1 cellular context compared by ENCODE assay signal in genomic region chr11:96155627-96156378, GRCh38.
TF ChIP-seq lines count a peak whose summit lies in the region.

No MANE protein-coding gene starts in this region.

TF ChIP-seq in HepG2, 621 proteins besides CTCF, POLR2A, EP300 and RAD21 (continued from another document and continues in another):
- no peak for TF ChIP-seq SKIL (CRISPR knock-in tag; IDR thresholded peaks at IDR 0.05; ENCODE audit: borderline replicate concordance)
- no peak for TF ChIP-seq SRSF1 (optimal IDR thresholded peaks at IDR 0.05; ENCODE audit: low read depth, low read length)
- TF ChIP-seq ZNF33B (CRISPR knock-in tag; IDR thresholded peaks at IDR 0.05): no peak
- TF ChIP-seq ZNF274 (CRISPR knock-in tag; IDR thresholded peaks at IDR 0.05): no peak
- no peak for TF ChIP-seq ZHX2 (IDR thresholded peaks at IDR 0.05; ENCODE audit: low read depth)
- TF ChIP-seq ZHX2 (CRISPR knock-in tag; IDR thresholded peaks at IDR 0.05; ENCODE audit: borderline replicate concordance): no peak
- peak; percentile 55 for TF ChIP-seq STAG1 (CRISPR knock-in tag; IDR thresholded peaks at IDR 0.05)
- no peak for TF ChIP-seq CREB1 (IDR thresholded peaks at IDR 0.05)
- no peak for TF ChIP-seq CREB1 (CRISPR knock-in tag; IDR thresholded peaks at IDR 0.05)
- TF ChIP-seq E2F2 (CRISPR knock-in tag; IDR thresholded peaks at IDR 0.05; ENCODE audit: borderline replicate concordance): no peak
- no peak for TF ChIP-seq KAT2B (IDR thresholded peaks at IDR 0.05; ENCODE audit: borderline replicate concordance, low read depth, low read length)
- no peak for TF ChIP-seq ZNF124 (CRISPR knock-in tag; IDR thresholded peaks at IDR 0.05)
- TF ChIP-seq TSC22D2 (CRISPR knock-in tag; IDR thresholded peaks at IDR 0.05; ENCODE audit: borderline replicate concordance): no peak
- TF ChIP-seq SIX4 (CRISPR knock-in tag; IDR thresholded peaks at IDR 0.05): no peak
- TF ChIP-seq JUN (CRISPR knock-in tag; IDR thresholded peaks at IDR 0.05): no peak
- TF ChIP-seq ATF2 (CRISPR knock-in tag; IDR thresholded peaks at IDR 0.05): no peak
- no peak for TF ChIP-seq ESRRA (CRISPR knock-in tag; IDR thresholded peaks at IDR 0.05; ENCODE audit: low read depth)
- no peak for TF ChIP-seq GZF1 (CRISPR knock-in tag; IDR thresholded peaks at IDR 0.05)
- TF ChIP-seq ZNF879 (CRISPR knock-in tag; IDR thresholded peaks at IDR 0.05): no peak
- no peak for TF ChIP-seq HNF1A (IDR thresholded peaks at IDR 0.05; ENCODE audit: low read depth)
- TF ChIP-seq HNF1A (CRISPR knock-in tag; IDR thresholded peaks at IDR 0.05; ENCODE audit: borderline replicate concordance): no peak
- 0 out of 2 replicates have a peak, but pooled peaks have one; percentile 22 for TF ChIP-seq DMAP1 (CRISPR knock-in tag; IDR thresholded peaks at IDR 0.05)
- 0 out of 2 replicates have a peak, but pooled peaks have one; percentile 16 for TF ChIP-seq ELF3 (CRISPR knock-in tag; IDR thresholded peaks at IDR 0.05)
- TF ChIP-seq TGIF2 (CRISPR knock-in tag; IDR thresholded peaks at IDR 0.05): no peak
- no peak for TF ChIP-seq AHDC1 (CRISPR knock-in tag; IDR thresholded peaks at IDR 0.05; ENCODE audit: borderline replicate concordance)
- TF ChIP-seq FOXP4 (CRISPR knock-in tag; IDR thresholded peaks at IDR 0.05): 0 out of 2 replicates have a peak, but pooled peaks have one; percentile 19
- no peak for TF ChIP-seq ZNF672 (CRISPR knock-in tag; IDR thresholded peaks at IDR 0.05)
- TF ChIP-seq YEATS2 (CRISPR knock-in tag; IDR thresholded peaks at IDR 0.05; ENCODE audit: borderline replicate concordance): no peak
- TF ChIP-seq ISL2 (CRISPR knock-in tag; IDR thresholded peaks at IDR 0.05): 0 out of 2 replicates have a peak, but pooled peaks have one; percentile 26
- TF ChIP-seq MTF1 (CRISPR knock-in tag; IDR thresholded peaks at IDR 0.05): no peak
- no peak for TF ChIP-seq RNF2 (conservative IDR thresholded peaks at IDR 0.05; ENCODE audit: low read depth)
- no peak for TF ChIP-seq NR2F1 (CRISPR knock-in tag; IDR thresholded peaks at IDR 0.05)
- no peak for TF ChIP-seq FOXP1 (IDR thresholded peaks at IDR 0.05)
- no peak for TF ChIP-seq FOXP1 (CRISPR knock-in tag; IDR thresholded peaks at IDR 0.05)
